In genomic region chr5:119411935-119412623, GRCh38 we compare ENCODE assay signal across 8 cellular contexts. TPM values are rescaled to one million over a fixed set of nuclear protein-coding genes. Genes with fewer than 3 reads are reported as not detected.
DNase-seq lines count a peak whose midpoint lies in the region; ATAC-seq, FAIRE-seq and TF ChIP-seq lines count a peak whose summit lies in the region.

No MANE protein-coding gene starts in this region.

- peaks cover 0 to 6% (median 4%) of the 10 kb centered on the region in 3 donors for H3K27me3 Mint-ChIP-seq in immature natural killer cell (ENCODE audit: low read depth in 3 of 3)

- H3K36me3 ChIP-seq in skeletal muscle satellite cell (ENCODE audit: insufficient read depth, low read length), result no peaks in the 10 kb centered on the region

- no peaks in the 10 kb centered on the region for H3K9me3 ChIP-seq in skeletal muscle satellite cell (replicated peaks; ENCODE audit: low read length)

- H3K27me3 ChIP-seq in skeletal muscle satellite cell (ENCODE audit: control insufficient read depth, insufficient read depth, low read length), result no peaks in the 10 kb centered on the region

- peak overlapping the region; percentile 81 to 90 (median 89) for H3K4me3 Mint-ChIP-seq in immature natural killer cell

- H3K4me1 Mint-ChIP-seq in immature natural killer cell, result peaks cover 9 to 10% of the 10 kb centered on the region in 2 donors

- peak overlapping the region in 4 of 6 donors; percentile 58 to 81 (median 76) for H3K27ac Mint-ChIP-seq in immature natural killer cell

- FAIRE-seq in TTC549 (lab: Jason Lieb, UNC), result peak; percentile 66

- peak; percentile 74 for TF ChIP-seq CTCF in AG04449 (IDR thresholded peaks at IDR 0.05; ENCODE audit: insufficient read depth, low read length, missing control alignments)

- DNase-seq in AG04449 (ENCODE audit: low read depth, low spot score), result no peak
- DNase-seq in NCI-H2029 treated with DMSO at 0.1 percent for 48 hours (lab: John Stamatoyannopoulos, UW), result peak; percentile 49
- DNase-seq in central memory CD4-positive, alpha-beta T cell, result peak; percentile 65
- DNase-seq in immature natural killer cell, result peak; percentile 61 to 71 (median 70)

- H3K4me3 ChIP-seq in AG04449 (ENCODE audit: low read depth, low read length) (peak overlapping the region; percentile 62), skeletal muscle satellite cell (ENCODE audit: low read length) (peak overlapping the region; percentile 74)

- POLR2A ChIA-PET in AG04449 (lab: Yijun Ruan, JAX), result interaction anchor here (0.9 to 1.9 kb wide), 3 partner anchors 109 to 424 kb away, joined by 3 to 5 read pairs (median 4); partner anchors contain the start of gene DTWD2

- H3K9me3 Mint-ChIP-seq in immature natural killer cell, result no peaks in the 10 kb centered on the region

- peaks cover 8% of the 10 kb centered on the region for H3K4me1 ChIP-seq in skeletal muscle satellite cell (ENCODE audit: control insufficient read depth, insufficient read depth, low read length)

- CTCF ChIA-PET in AG04449 (lab: Yijun Ruan, JAX), result interaction anchor here (0.7 to 11.6 kb wide), 78 partner anchors 11 to 489 kb away, joined by 3 to 233 read pairs (median 4); partner anchors contain the start of genes DMXL1, DTWD2 and TNFAIP8

- ATAC-seq in GM18499 (IDR thresholded peaks at IDR 0.05; ENCODE audit: insufficient read depth, unreplicated experiment) (peak; percentile 64), HG03025 (IDR thresholded peaks at IDR 0.05; ENCODE audit: low FRiP score, unreplicated experiment) (peak; percentile 54)

- H3K9ac ChIP-seq in skeletal muscle satellite cell (ENCODE audit: low read depth, low read length), result peak overlapping the region; percentile 84

- H3K36me3 Mint-ChIP-seq in immature natural killer cell, result no peaks in the 10 kb centered on the region

- H3K4me2 ChIP-seq in skeletal muscle satellite cell (ENCODE audit: low read length), result peak overlapping the region; percentile 85

RNA-seq across cellular contexts. Expression of gene HSD17B4, which starts 40.2 kb away (rescaled TPM):
- 100 to 1,000 TPM in 1 of 3 donors, 10 to 100 TPM in 2; 52.6 to 108 (median 57.1) TPM for polyA plus RNA-seq in immature natural killer cell
- 112 and 139 TPM in 2 replicates for total RNA-seq in skeletal muscle satellite cell (2012; rRNA removed)

RNA-seq across cellular contexts. Expression of gene TNFAIP8, which starts 56.3 kb away (rescaled TPM):
- 100 to 1,000 TPM in 2 of 3 donors, 10 to 100 TPM in 1; 99.7 to 162 (median 132) TPM for polyA plus RNA-seq in immature natural killer cell
- total RNA-seq in skeletal muscle satellite cell (2012; rRNA removed), result 20.5 and 25.1 TPM in 2 replicates
